In the genomic region with DNA sequence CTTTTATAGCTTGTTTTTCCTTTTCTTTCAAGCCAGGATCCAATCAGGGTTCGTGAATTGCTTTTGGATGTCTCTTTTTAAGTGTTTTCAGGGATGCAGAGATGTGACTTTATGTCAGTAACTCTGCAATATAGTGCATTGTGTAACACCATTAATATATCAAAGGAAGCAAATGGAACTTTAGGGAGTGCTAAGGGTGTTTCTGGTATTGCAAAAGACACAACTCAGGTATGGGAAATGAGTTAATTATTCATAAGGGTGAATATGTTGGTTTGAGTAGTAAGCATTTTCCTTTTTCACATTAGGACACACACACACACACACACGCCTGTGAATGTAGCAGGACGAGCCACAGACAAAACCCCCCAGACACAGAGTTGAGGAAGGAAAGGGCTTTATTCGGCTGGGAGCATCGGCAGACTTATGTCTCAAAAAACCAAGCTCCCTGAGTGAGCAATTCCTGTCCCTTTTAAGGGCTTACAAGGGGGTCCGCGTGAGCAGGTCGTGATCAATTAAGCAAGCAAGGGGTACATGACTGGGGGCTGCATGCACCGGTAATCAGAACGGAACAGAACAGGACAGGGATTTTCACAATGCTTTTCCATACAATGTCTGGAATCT, we compare ENCODE assay signal across 13 cellular contexts. TPM values are rescaled to one million over a fixed set of nuclear protein-coding genes. Genes with fewer than 3 reads are reported as not detected.
DNase-seq lines count a peak whose midpoint lies in the region; ATAC-seq and TF ChIP-seq lines count a peak whose summit lies in the region.
"Had no signal": no experiment of that assay in that cellular context is flagged by ENCODE, and none has a peak within 500 bp of the region (broad histone marks: within the 10 kb centered on the region; RNA-seq: fewer than 3 reads in every experiment).

No MANE protein-coding gene starts in this region.

- ATAC-seq in natural killer cell treated with Interleukin-12 subunit alpha and Interleukin-12 subunit beta and Interleukin-15 and Interleukin-18, amount 100 ng/mL, for 72 hours = no peak
- ATAC-seq in natural killer cell = no peak
- ATAC-seq in stimulated activated naive B cell treated with anti-CD40 and anti-IgM and Interleukin-4, amounts not matched to agents 10 μg/mL and 1 μg/mL and 100 μg/mL, for 72 hours (replicated peaks) = no peak
- ATAC-seq in omental fat pad (ENCODE audit: low FRiP score) = no peak
- ATAC-seq in HG03469 (IDR thresholded peaks at IDR 0.05; ENCODE audit: unreplicated experiment) = no peak

- H3K36me3 Mint-ChIP-seq in natural killer cell treated with Interleukin-12 subunit alpha and Interleukin-12 subunit beta and Interleukin-15 and Interleukin-18, amount 100 ng/mL, for 72 hours = peaks cover 5% of the 10 kb centered on the region
- H3K36me3 Mint-ChIP-seq in natural killer cell = no peaks in the 10 kb centered on the region
- peaks cover 23 to 25% of the 10 kb centered on the region in 2 donors for H3K36me3 Mint-ChIP-seq in stimulated activated naive B cell treated with anti-CD40 and anti-IgM and Interleukin-4, amounts not matched to agents 10 μg/mL and 1 μg/mL and 100 μg/mL, for 72 hours
- H3K36me3 Mint-ChIP-seq: CD4-positive, CD25-positive, alpha-beta regulatory T cell had no signal

- H3K4me3 Mint-ChIP-seq in natural killer cell treated with Interleukin-12 subunit alpha and Interleukin-12 subunit beta and Interleukin-15 and Interleukin-18, amount 100 ng/mL, for 72 hours = peak overlapping the region; percentile 0
- no peak overlapping the region for H3K4me3 Mint-ChIP-seq in natural killer cell
- H3K4me3 Mint-ChIP-seq in stimulated activated naive B cell treated with anti-CD40 and anti-IgM and Interleukin-4, amounts not matched to agents 10 μg/mL and 1 μg/mL and 100 μg/mL, for 72 hours = no peak overlapping the region
- H3K4me3 Mint-ChIP-seq: CD4-positive, CD25-positive, alpha-beta regulatory T cell had no signal

- TF ChIP-seq CTCF in natural killer cell (IDR thresholded peaks at IDR 0.05) = no peak
- TF ChIP-seq CTCF in epithelial cell of proximal tubule (conservative IDR thresholded peaks at IDR 0.05; ENCODE audit: low read depth, low read length) = no peak
- no peak for TF ChIP-seq CTCF in omental fat pad (IDR thresholded peaks at IDR 0.05)

- DNase-seq in natural killer cell treated with Interleukin-12 subunit alpha and Interleukin-12 subunit beta and Interleukin-15 and Interleukin-18, amount 100 ng/mL, for 72 hours (ENCODE audit: low spot score) = no peak
- DNase-seq in natural killer cell = no peak
- DNase-seq in epithelial cell of proximal tubule (ENCODE audit: low read depth) = peak; percentile 58
- peak; percentile 4 for DNase-seq in kidney glomerular epithelial cell (lab: John Stamatoyannopoulos, UW)
- DNase-seq in stimulated activated naive B cell treated with anti-CD40 and anti-IgM and Interleukin-4, amounts not matched to agents 10 μg/mL and 1 μg/mL and 100 μg/mL, for 72 hours = no peak
- DNase-seq in omental fat pad (ENCODE audit: low spot score) = no peak
- no peak for DNase-seq in activated CD8-positive, alpha-beta memory T cell treated with anti-CD3 and anti-CD28 coated beads for 24 hours
- DNase-seq: ACHN; CD4-positive, CD25-positive, alpha-beta regulatory T cell; DMS 273 treated with DMSO at 0.1 percent for 48 hours had no signal

- no peak overlapping the region for H3K4me3 ChIP-seq in epithelial cell of proximal tubule (ENCODE audit: low read depth, low read length)
- H3K4me3 ChIP-seq: BLaER1 treated with 17β-estradiol and CSF1 and Interleukin-3, amounts not matched to agents 10 nM and 100 nM; HAP-1 had no signal

- peaks cover 31 to 37% of the 10 kb centered on the region in 2 donors for H3K4me1 Mint-ChIP-seq in natural killer cell treated with Interleukin-12 subunit alpha and Interleukin-12 subunit beta and Interleukin-15 and Interleukin-18, amount 100 ng/mL, for 72 hours (ENCODE audit: low read depth in 2 of 2)
- H3K4me1 Mint-ChIP-seq in natural killer cell = peaks cover 3 to 4% of the 10 kb centered on the region in 2 donors
- peaks cover 12% of the 10 kb centered on the region in 2 donors for H3K4me1 Mint-ChIP-seq in stimulated activated naive B cell treated with anti-CD40 and anti-IgM and Interleukin-4, amounts not matched to agents 10 μg/mL and 1 μg/mL and 100 μg/mL, for 72 hours

- no peaks in the 10 kb centered on the region for H3K27me3 Mint-ChIP-seq in natural killer cell treated with Interleukin-12 subunit alpha and Interleukin-12 subunit beta and Interleukin-15 and Interleukin-18, amount 100 ng/mL, for 72 hours
- H3K27me3 Mint-ChIP-seq in natural killer cell (ENCODE audit: low read depth in 2 of 2) = no peaks in the 10 kb centered on the region
- no peaks in the 10 kb centered on the region for H3K27me3 Mint-ChIP-seq in stimulated activated naive B cell treated with anti-CD40 and anti-IgM and Interleukin-4, amounts not matched to agents 10 μg/mL and 1 μg/mL and 100 μg/mL, for 72 hours
- H3K27me3 Mint-ChIP-seq: CD4-positive, CD25-positive, alpha-beta regulatory T cell had no signal

- intact Hi-C loops in natural killer cell (cut with micrococcal nuclease) = no loop called here

- no peaks in the 10 kb centered on the region for H3K9me3 Mint-ChIP-seq in natural killer cell treated with Interleukin-12 subunit alpha and Interleukin-12 subunit beta and Interleukin-15 and Interleukin-18, amount 100 ng/mL, for 72 hours
- H3K9me3 Mint-ChIP-seq in natural killer cell = no peaks in the 10 kb centered on the region
- H3K9me3 Mint-ChIP-seq in stimulated activated naive B cell treated with anti-CD40 and anti-IgM and Interleukin-4, amounts not matched to agents 10 μg/mL and 1 μg/mL and 100 μg/mL, for 72 hours = peaks cover 6 to 7% of the 10 kb centered on the region in 2 donors

- H3K27ac Mint-ChIP-seq in natural killer cell treated with Interleukin-12 subunit alpha and Interleukin-12 subunit beta and Interleukin-15 and Interleukin-18, amount 100 ng/mL, for 72 hours = peak overlapping the region; percentile 22 to 81
- H3K27ac Mint-ChIP-seq in natural killer cell = no peak overlapping the region
- no peak overlapping the region for H3K27ac Mint-ChIP-seq in stimulated activated naive B cell treated with anti-CD40 and anti-IgM and Interleukin-4, amounts not matched to agents 10 μg/mL and 1 μg/mL and 100 μg/mL, for 72 hours
- H3K27ac Mint-ChIP-seq: CD4-positive, CD25-positive, alpha-beta regulatory T cell had no signal

RNA-seq across cellular contexts. Expression of gene GSDME, which starts 31.8 kb away (rescaled TPM):
- 1 to 10 TPM; 3.5 to 5.2 TPM for total RNA-seq in natural killer cell treated with Interleukin-12 subunit alpha and Interleukin-12 subunit beta and Interleukin-15 and Interleukin-18, amount 100 ng/mL, for 72 hours
- total RNA-seq in natural killer cell (under 1 TPM in 2 of 3 donors, not detected in 1; 0.20 to 0.31 TPM), epithelial cell of proximal tubule (42.8 and 73.6 TPM in 2 replicates), omental fat pad (10 to 100 TPM; 14.8 to 58.3 (median 30.7) TPM)
- total RNA-seq: CD4-positive, CD25-positive, alpha-beta regulatory T cell had no signal

Comparison
In these comparisons a context has a peak if more than half of its experiments do, and no peak if none do; other contexts are left out.
1. H3K27ac Mint-ChIP-seq: peak in natural killer cell treated with Interleukin-12 subunit alpha and Interleukin-12 subunit beta and Interleukin-15 and Interleukin-18, amount 100 ng/mL, for 72 hours (2 of 2); none in natural killer cell (0 of 2) and stimulated activated naive B cell treated with anti-CD40 and anti-IgM and Interleukin-4, amounts not matched to agents 10 μg/mL and 1 μg/mL and 100 μg/mL, for 72 hours (single experiment).
2. DNase-seq: peak in epithelial cell of proximal tubule (single experiment) and kidney glomerular epithelial cell (single experiment); none in natural killer cell treated with Interleukin-12 subunit alpha and Interleukin-12 subunit beta and Interleukin-15 and Interleukin-18, amount 100 ng/mL, for 72 hours (single experiment), natural killer cell (single experiment), stimulated activated naive B cell treated with anti-CD40 and anti-IgM and Interleukin-4, amounts not matched to agents 10 μg/mL and 1 μg/mL and 100 μg/mL, for 72 hours (single experiment), omental fat pad (single experiment) and activated CD8-positive, alpha-beta memory T cell treated with anti-CD3 and anti-CD28 coated beads for 24 hours (single experiment).